ENCODE assay signal across 8 cellular contexts in the genomic region with DNA sequence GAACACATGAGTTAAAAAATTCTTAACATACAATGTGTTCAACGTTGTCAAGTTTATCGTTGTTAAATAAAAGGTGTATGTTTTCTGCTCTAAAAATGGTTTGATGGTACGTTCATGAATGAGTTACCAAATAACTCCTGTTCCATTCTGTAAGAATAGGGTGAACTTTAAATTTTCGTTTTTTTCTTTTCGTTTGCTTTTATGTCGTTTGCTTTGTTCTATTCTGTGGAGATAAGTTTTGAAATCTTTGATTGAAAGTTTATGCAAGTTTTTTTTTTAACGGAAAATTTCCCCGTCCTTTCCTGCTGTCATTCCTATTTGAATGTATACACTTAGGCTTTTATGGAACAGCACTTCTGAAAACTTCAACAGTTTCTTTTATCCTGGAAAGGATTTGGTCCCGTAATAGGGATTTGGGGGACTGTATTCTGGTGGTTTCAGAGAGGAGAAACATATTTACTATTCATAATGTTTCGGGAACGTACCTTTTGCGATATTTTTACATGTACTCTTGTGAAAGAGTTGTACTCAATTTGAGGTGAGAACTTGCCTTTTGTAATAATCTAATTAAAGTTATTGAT. TPM values are rescaled to one million over a fixed set of nuclear protein-coding genes. Genes with fewer than 3 reads are reported as not detected.
A peak's percentile ranks its signal among the peaks of the same experiment; 100 is the strongest.
DNase-seq lines count a peak whose midpoint lies in the region; ATAC-seq, FAIRE-seq and TF ChIP-seq lines count a peak whose summit lies in the region.

No MANE protein-coding gene starts in this region.

- H3K9ac ChIP-seq in GM12878 (ENCODE audit: control insufficient read depth, insufficient read depth, low read length): peak overlapping the region; percentile 100

- SMC1A ChIA-PET in GM12878 (lab: Charles Lee; ENCODE audit: uncharacterized antibody, unreplicated experiment): interaction anchor here (1.2 to 1.3 kb wide), 2 partner anchors 165 to 267 kb away, joined by 4 read pairs; no protein-coding TSS in a partner anchor

- ATAC-seq in Right ventricle myocardium inferior: no peak
- no peak for ATAC-seq in GM12878
- ATAC-seq in lung (ENCODE audit: insufficient read depth, low FRiP score): no peak
- ATAC-seq in upper lobe of right lung: no peak

- TF ChIP-seq CTCF in cardiac muscle cell (IDR thresholded peaks at IDR 0.05; ENCODE audit: low read depth, low read length) (no peak), GM12878 (IDR thresholded peaks at IDR 0.05 in 2 of 3, conservative IDR thresholded peaks at IDR 0.05 in 1 of 3; ENCODE audit: control insufficient read depth in 2 of 3, extremely low read depth in 1 of 3, insufficient read depth in 1 of 3, low read depth in 3 of 3, low read length in 3 of 3) (no peak), lung (IDR thresholded peaks at IDR 0.05; ENCODE audit: control extremely low read depth, extremely low read depth) (no peak), upper lobe of right lung (IDR thresholded peaks at IDR 0.05) (no peak), RWPE1 (conservative IDR thresholded peaks at IDR 0.05; ENCODE audit: low read depth) (no peak)

- no peaks in the 10 kb centered on the region for H4K20me1 ChIP-seq in GM12878 (ENCODE audit: control insufficient read depth, insufficient read depth)

- H3K4me3 ChIP-seq in cardiac muscle cell (peak overlapping the region; percentile 81), GM12878 (peak overlapping the region; percentile 95), lung (peak overlapping the region; percentile 97), upper lobe of right lung (peak overlapping the region; percentile 84)

- BruUV-seq in GM12878 (replicated peaks; lab: Mats Ljungman, UMichigan): no TSS peak

- H3K79me2 ChIP-seq in GM12878 (ENCODE audit: control insufficient read depth, insufficient read depth, low read length): peaks cover 83% of the 10 kb centered on the region

- DNase-seq in cardiac muscle cell (ENCODE audit: low read depth in 1 of 2, low spot score in 1 of 2) (no peak), Right ventricle myocardium inferior (ENCODE audit: missing footprints) (no peak), GM12878 (ENCODE audit: low read depth, low spot score) (no peak), lung (ENCODE audit: low spot score) (no peak), upper lobe of right lung (no peak), RWPE1 (ENCODE audit: low spot score) (no peak), COLO829 (ENCODE audit: low spot score) (no peak), kidney tubule cell (ENCODE audit: low spot score) (no peak)

- peak overlapping the region; percentile 17 for H3K4me2 ChIP-seq in GM12878 (ENCODE audit: control insufficient read depth, insufficient read depth)

- no peak for TF ChIP-seq POLR2A in GM12878 (IDR thresholded peaks at IDR 0.05; ENCODE audit: low read depth, low read length)

- H3K27ac ChIP-seq in cardiac muscle cell (no peak overlapping the region), GM12878 (ENCODE audit: control insufficient read depth, insufficient read depth) (peak overlapping the region; percentile 99), lung (ENCODE audit: low read depth in 1 of 2, low read length in 1 of 2) (no peak overlapping the region), upper lobe of right lung (peak overlapping the region; percentile 99), RWPE1 (no peak overlapping the region)

- TF ChIP-seq EP300 in GM12878 (IDR thresholded peaks at IDR 0.05; ENCODE audit: borderline replicate concordance in 1 of 2, control insufficient read depth in 1 of 2, low read depth in 2 of 2, low read length in 2 of 2): no peak

- no peak for FAIRE-seq in GM12878 (lab: Jason Lieb, UNC)

- H3K4me1 ChIP-seq in cardiac muscle cell (ENCODE audit: low read depth) (peaks cover 21% of the 10 kb centered on the region), GM12878 (ENCODE audit: control insufficient read depth, insufficient read depth, low read length) (peaks cover 4% of the 10 kb centered on the region; the same call in 1 of the 2 replicates), lung (ENCODE audit: control insufficient read depth in 2 of 2, insufficient read depth in 2 of 2, low read length in 2 of 2) (peaks cover 1 to 6% of the 10 kb centered on the region in 2 donors), upper lobe of right lung (peaks cover 33% of the 10 kb centered on the region)

- in situ Hi-C loops in GM12878 (cut with MboI): no loop called here

- WGBS in GM12878 (ENCODE audit: insufficient coverage, insufficient replicate concordance, low lambda C conversion rate, missing lambda C conversion rate): under 1% methylated on average over 12 of the region's 12 CpGs
- WGBS in lung, 2 donors: 1 to 2% methylated on average over 12 of the region's 12 CpGs

- intact Hi-C loops in Right ventricle myocardium inferior (cut with DNase I) (loop anchor here (5.0 kb wide), 3 partner anchors 40 to 500 kb away; a partner anchor contains a TSS), GM12878 (cut with micrococcal nuclease; ENCODE audit: unreplicated experiment) (loop anchor here (5.0 to 10.0 kb wide), 4 partner anchors 165 to 513 kb away; a partner anchor contains a TSS), upper lobe of right lung (cut with DNase I) (no loop called here)

- POLR2A ChIA-PET in GM12878 (lab: Charles Lee) (interaction anchor here (1.4 kb wide), 1 partner anchor 268 kb away, joined by 5 read pairs; a partner anchor contains a TSS), RWPE1 (lab: Yijun Ruan, JAX; ENCODE audit: low non-redundant PET) (no interaction called here)

- no peaks in the 10 kb centered on the region for H3K27me3 ChIP-seq in cardiac muscle cell
- H3K27me3 ChIP-seq in GM12878 (replicated peaks in 1 of 2; ENCODE audit: control insufficient read depth in 2 of 2, insufficient read depth in 2 of 2, low read length in 1 of 2): no peaks in the 10 kb centered on the region
- H3K27me3 ChIP-seq in lung (ENCODE audit: control insufficient read depth, insufficient read depth): no peaks in the 10 kb centered on the region
- H3K27me3 ChIP-seq in upper lobe of right lung: no peaks in the 10 kb centered on the region

- no peak overlapping the region for H2AFZ ChIP-seq in GM12878 (ENCODE audit: control insufficient read depth, low read depth, low read length)

- no peaks in the 10 kb centered on the region for H3K9me3 ChIP-seq in cardiac muscle cell (ENCODE audit: low read depth)
- H3K9me3 ChIP-seq in GM12878 (replicated peaks; ENCODE audit: control insufficient read depth, insufficient read depth, low read length): no peaks in the 10 kb centered on the region
- H3K9me3 ChIP-seq in lung (ENCODE audit: control insufficient read depth in 2 of 2, insufficient read depth in 1 of 2, low read length in 1 of 2): no peaks in the 10 kb centered on the region
- no peaks in the 10 kb centered on the region for H3K9me3 ChIP-seq in upper lobe of right lung

- no peak for TF ChIP-seq RAD21 in GM12878 (IDR thresholded peaks at IDR 0.05; ENCODE audit: insufficient read depth, low read depth, low read length)

- CTCF ChIA-PET in GM12878 (lab: Yijun Ruan, JAX): interaction anchor here (1.2 kb wide), 1 partner anchor 10 kb away, joined by 3 read pairs; no protein-coding TSS in a partner anchor
- CTCF ChIA-PET in RWPE1 (lab: Yijun Ruan, JAX): no interaction called here

- H3K36me3 ChIP-seq in cardiac muscle cell: no peaks in the 10 kb centered on the region
- no peaks in the 10 kb centered on the region; a peak in 1 of 4 replicates for H3K36me3 ChIP-seq in GM12878 (ENCODE audit: control insufficient read depth in 2 of 2, insufficient read depth in 2 of 2, low read length in 1 of 2)
- no peaks in the 10 kb centered on the region for H3K36me3 ChIP-seq in lung (ENCODE audit: control insufficient read depth in 2 of 2, insufficient read depth in 2 of 2, low read length in 2 of 2)
- no peaks in the 10 kb centered on the region for H3K36me3 ChIP-seq in upper lobe of right lung

- RAD21 ChIA-PET in GM12878 (lab: Charles Lee; ENCODE audit: unreplicated experiment): interaction anchor here (1.1 to 1.2 kb wide), 2 partner anchors 267 to 269 kb away, joined by 3 read pairs; a partner anchor contains a TSS

TF ChIP-seq in GM12878, 131 proteins besides CTCF, POLR2A, EP300 and RAD21 (continues in another document):
- TF ChIP-seq NRF1 (conservative IDR thresholded peaks at IDR 0.05; ENCODE audit: low read depth, low read length) (no peak), RUNX3 (IDR thresholded peaks at IDR 0.05; ENCODE audit: low read length) (no peak), MYB (IDR thresholded peaks at IDR 0.05; ENCODE audit: borderline replicate concordance, low read depth, low read length) (no peak), IKZF1 (conservative IDR thresholded peaks at IDR 0.05) (no peak), STAT3 (IDR thresholded peaks at IDR 0.05; ENCODE audit: low read depth, low read length) (no peak), RBBP5 (conservative IDR thresholded peaks at IDR 0.05) (no peak)
- TF ChIP-seq, protein P1, sequence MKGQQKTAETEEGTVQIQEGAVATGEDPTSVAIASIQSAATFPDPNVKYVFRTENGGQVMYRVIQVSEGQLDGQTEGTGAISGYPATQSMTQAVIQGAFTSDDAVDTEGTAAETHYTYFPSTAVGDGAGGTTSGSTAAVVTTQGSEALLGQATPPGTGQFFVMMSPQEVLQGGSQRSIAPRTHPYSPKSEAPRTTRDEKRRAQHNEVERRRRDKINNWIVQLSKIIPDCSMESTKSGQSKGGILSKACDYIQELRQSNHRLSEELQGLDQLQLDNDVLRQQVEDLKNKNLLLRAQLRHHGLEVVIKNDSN (IDR thresholded peaks at IDR 0.05; ENCODE audit: borderline replicate concordance, extremely low read length, insufficient read depth, low read depth, low read length): no peak

RNA-seq across cellular contexts. Expression of a gene that starts 1.7 kb away (rescaled TPM):
- total RNA-seq in cardiac muscle cell (16.1 and 20.6 TPM in 2 replicates), Right ventricle myocardium inferior (37.1 TPM), GM12878 (2014; rRNA removed) (30.0 and 31.3 TPM in 2 replicates), GM12878 (2014; rRNA removed; fragmentation: Illumina TruSeq; extraction: Trizol) (30.8 and 35.6 TPM in 2 replicates), GM12878 (2021) (50.5 and 51.2 TPM in 2 replicates), lung (10 to 100 TPM; 44.1 to 59.5 TPM), upper lobe of right lung (47.1 TPM)
- polyA plus RNA-seq in cardiac muscle cell (21.8 and 36.7 TPM in 2 replicates), GM12878 (2011; rRNA removed) (43.9 and 60.5 TPM in 2 replicates), GM12878 (2014; fragmentation: Illumina TruSeq; extraction: Trizol) (35.1 and 41.1 TPM in 2 replicates), GM12878 (2014; fragmentation: Nextera tagmentation; extraction: Ambion mirVana) (10 to 100 TPM in 1 of 2 experiments, 1 to 10 TPM in 1; 7.4 to 12.7 TPM), GM12878 (2014; rRNA removed) (29.9 and 31.8 TPM in 2 replicates), GM12878 (2016; fragmentation: Nextera tagmentation; extraction: Ambion mirVana) (10 to 100 TPM; 50.0 to 56.1 TPM), lung (10 to 100 TPM; 10.5 to 24.8 TPM)
- total RNA-seq in GM12878 (2013; cell fraction: nucleolus; rRNA removed): 45.5 and 51.4 TPM in 2 replicates
- 21.9 TPM for polyA plus RNA-seq in GM12878 (2011; ENCODE audit: low read depth)
- polyA plus RNA-seq in GM12878 (2011; cell fraction: cytosol; rRNA removed): 18.2 and 22.1 TPM in 2 replicates
- polyA plus RNA-seq in GM12878 (2011; cell fraction: nucleus; rRNA removed): 12.3 and 13.1 TPM in 2 replicates
- 19.5 and 28.2 TPM in 2 replicates for polyA plus RNA-seq in GM12878 (2012)
- polyA minus RNA-seq in GM12878 (2011; rRNA and poly(A)+ RNA removed): 31.1 and 33.7 TPM in 2 replicates
- polyA minus RNA-seq in GM12878 (2011; cell fraction: cytosol; rRNA and poly(A)+ RNA removed): 25.3 and 31.2 TPM in 2 replicates
- polyA minus RNA-seq in GM12878 (2011; cell fraction: nucleus; rRNA and poly(A)+ RNA removed): 18.7 and 32.1 TPM in 2 replicates

Comparison
In these comparisons a context has a peak if more than half of its experiments do, and no peak if none do; other contexts are left out.
1. H3K27ac ChIP-seq: peak in GM12878 (single experiment) and upper lobe of right lung (single experiment); none in cardiac muscle cell (single experiment), lung (0 of 2) and RWPE1 (single experiment).
2. Peak in every context shown above with its lines, with median percentiles within 50 percentile points of each other: H3K4me3 ChIP-seq.